ENCODE assay signal across 20 cellular contexts in genomic region chr16:4498546-4499195, GRCh38. TPM values are rescaled to one million over a fixed set of nuclear protein-coding genes. Genes with fewer than 3 reads are reported as not detected.
A peak's percentile ranks its signal among the peaks of the same experiment; 100 is the strongest.
DNase-seq lines count a peak whose midpoint lies in the region; ATAC-seq, FAIRE-seq and TF ChIP-seq lines count a peak whose summit lies in the region.
"Had no signal": no experiment of that assay in that cellular context is flagged by ENCODE, and none has a peak within 500 bp of the region (broad histone marks: within the 10 kb centered on the region; RNA-seq: fewer than 3 reads in every experiment).

No MANE protein-coding gene starts in this region.

- no peaks in the 10 kb centered on the region for H3K9me3 Mint-ChIP-seq in activated naive CD4-positive, alpha-beta T cell treated with anti-CD3 and anti-CD28 coated beads, Interleukin-2, amount 50 U/mL, for 72 hours
- H3K9me3 Mint-ChIP-seq: stimulated activated memory B cell treated with anti-CD40 and anti-IgM and Interleukin-4, amounts not matched to agents 10 μg/mL and 1 μg/mL and 100 μg/mL, for 72 hours had no signal

- dilution Hi-C loops in keratinocyte (cut with MboI; ENCODE audit: extremely low pct_ligation_motif_present, low sequenced_read_pairs), result no loop called here

- H2AFZ ChIP-seq in keratinocyte (ENCODE audit: control insufficient read depth, low read length), result no peak overlapping the region

- H3K4me1 ChIP-seq in keratinocyte (ENCODE audit: control insufficient read depth, extremely low read depth, insufficient read depth, low read length), result peaks cover 84% of the 10 kb centered on the region

- peaks cover 6 to 22% of the 10 kb centered on the region in 2 experiments for H3K36me3 ChIP-seq in keratinocyte (ENCODE audit: control insufficient read depth in 2 of 2, extremely low read depth in 1 of 2, insufficient read depth in 2 of 2, low read length in 2 of 2)
- H3K36me3 ChIP-seq: prostate gland had no signal

- peaks cover 69% of the 10 kb centered on the region for H3K79me2 ChIP-seq in keratinocyte (ENCODE audit: control insufficient read depth, insufficient read depth, low read length)

- peaks cover 15% of the 10 kb centered on the region for H4K20me1 ChIP-seq in keratinocyte (ENCODE audit: control insufficient read depth, extremely low read depth, insufficient read depth, low read length)

- no peak for DNase-seq in activated naive CD4-positive, alpha-beta T cell treated with anti-CD3 and anti-CD28 coated beads, Interleukin-2, amount 50 U/mL, for 72 hours (ENCODE audit: low spot score in 2 of 2)
- DNase-seq in activated naive CD4-positive, alpha-beta T cell (lab: John Stamatoyannopoulos, UW), result no peak
- DNase-seq in keratinocyte (ENCODE audit: low read depth, low spot score) (no peak), superior temporal gyrus (ENCODE audit: extremely low spot score) (peak; percentile 10), DMS 273 (lab: John Stamatoyannopoulos, UW; ENCODE audit: unreplicated experiment) (no peak), DMS 273 treated with DMSO at 0.1 percent for 48 hours (lab: John Stamatoyannopoulos, UW) (no peak), iPS-NIHi7 (ENCODE audit: extremely low spot score) (no peak)
- DNase-seq: activated CD4-positive, alpha-beta T cell treated with anti-CD3 and anti-CD28 coated beads, Interleukin-2, amount 50 U/mL, for 4 hours; left ventricle myocardium superior; MM.1S; NCI-H187; NCI-H510A treated with DMSO at 0.1 percent for 48 hours; spleen had no signal

- peak overlapping the region; percentile 67 for H3K4me2 ChIP-seq in keratinocyte (ENCODE audit: control insufficient read depth, extremely low read depth, insufficient read depth, low read depth, low read length)
- H3K4me2 ChIP-seq: A549 had no signal

- H3K9me1 ChIP-seq in keratinocyte (ENCODE audit: control insufficient read depth, extremely low read depth, insufficient read depth, low read length), result peaks cover 10% of the 10 kb centered on the region

- H3K36me3 Mint-ChIP-seq in activated naive CD4-positive, alpha-beta T cell treated with anti-CD3 and anti-CD28 coated beads, Interleukin-2, amount 50 U/mL, for 72 hours, result no peaks in the 10 kb centered on the region
- H3K36me3 Mint-ChIP-seq: stimulated activated memory B cell treated with anti-CD40 and anti-IgM and Interleukin-4, amounts not matched to agents 10 μg/mL and 1 μg/mL and 100 μg/mL, for 72 hours had no signal

- TF ChIP-seq CTCF in keratinocyte (optimal IDR thresholded peaks at IDR 0.05 in 1 of 3, IDR thresholded peaks at IDR 0.05 in 1 of 3, conservative IDR thresholded peaks at IDR 0.05 in 1 of 3; ENCODE audit: extremely low read depth in 1 of 3, insufficient read depth in 2 of 3, low read length in 3 of 3), result no peak

- no peak for ATAC-seq in activated naive CD4-positive, alpha-beta T cell treated with anti-CD3 and anti-CD28 coated beads, Interleukin-2, amount 50 U/mL, for 72 hours
- ATAC-seq: A549; GM12878; HepG2; left ventricle myocardium superior; stimulated activated memory B cell treated with anti-CD40 and anti-IgM and Interleukin-4, amounts not matched to agents 10 μg/mL and 1 μg/mL and 100 μg/mL, for 72 hours had no signal

- peak overlapping the region; percentile 43 for H3K9ac ChIP-seq in keratinocyte (ENCODE audit: control insufficient read depth, extremely low read depth, insufficient read depth, low read length)

- FAIRE-seq in keratinocyte (lab: Jason Lieb, UNC), result peak; percentile 86
- FAIRE-seq: A549, GM12878, HepG2 had no signal

- H3K4me3 ChIP-seq in keratinocyte (ENCODE audit: control insufficient read depth in 2 of 3, extremely low read depth in 1 of 3, insufficient read depth in 2 of 3, low read depth in 1 of 3, low read length in 3 of 3), result peak overlapping the region in 1 of 3 experiments; percentile 36
- H3K4me3 ChIP-seq: A549, GM12878, prostate gland, spleen had no signal

- H3K27ac ChIP-seq in angular gyrus (ENCODE audit: low read depth, low read length), result peak overlapping the region; percentile 68
- peak overlapping the region; percentile 82 for H3K27ac ChIP-seq in keratinocyte (ENCODE audit: control insufficient read depth, insufficient read depth, low read length)
- H3K27ac ChIP-seq: A549, prostate gland, spleen had no signal

- H3K27ac Mint-ChIP-seq in activated naive CD4-positive, alpha-beta T cell treated with anti-CD3 and anti-CD28 coated beads, Interleukin-2, amount 50 U/mL, for 72 hours, result peak overlapping the region; percentile 13 to 72
- H3K27ac Mint-ChIP-seq: stimulated activated memory B cell treated with anti-CD40 and anti-IgM and Interleukin-4, amounts not matched to agents 10 μg/mL and 1 μg/mL and 100 μg/mL, for 72 hours had no signal

- H3K27me3 ChIP-seq in keratinocyte (ENCODE audit: control insufficient read depth, extremely low read depth, insufficient read depth, low read length), result no peaks in the 10 kb centered on the region
- H3K27me3 ChIP-seq: spleen had no signal

- no peaks in the 10 kb centered on the region for H3K9me3 ChIP-seq in keratinocyte (ENCODE audit: control insufficient read depth, low read depth, low read length)
- H3K9me3 ChIP-seq: A549, prostate gland, spleen had no signal

RNA-seq across cellular contexts. Expression of gene HMOX2, which starts 22.5 kb away (rescaled TPM):
- 10 to 100 TPM; 32.5 to 56.4 TPM for total RNA-seq in activated naive CD4-positive, alpha-beta T cell treated with anti-CD3 and anti-CD28 coated beads, Interleukin-2, amount 50 U/mL, for 72 hours
- polyA plus RNA-seq in keratinocyte, result 165 to 180 TPM (median 167 TPM) in 3 replicates
- 98.5 TPM for polyA plus RNA-seq in keratinocyte (2011; ENCODE audit: low read depth)
- 174 and 210 TPM in 2 replicates for polyA plus RNA-seq in keratinocyte (2011; cell fraction: cytosol; rRNA removed)
- polyA plus RNA-seq in keratinocyte (2011; cell fraction: nucleus; rRNA removed), result 145 and 174 TPM in 2 replicates
- 83.3 and 181 TPM in 2 replicates for polyA plus RNA-seq in keratinocyte (2012; ENCODE audit: low replicate concordance)
- polyA minus RNA-seq in keratinocyte, result 128 to 183 TPM (median 160 TPM) in 3 replicates
- 90.9 TPM for polyA minus RNA-seq in keratinocyte (2011; cell fraction: cytosol; rRNA and poly(A)+ RNA removed)
- 43.6 and 56.9 TPM in 2 replicates for polyA minus RNA-seq in keratinocyte (2011; cell fraction: nucleus; rRNA and poly(A)+ RNA removed)

RNA-seq across cellular contexts. Expression of gene NMRAL1, which starts 24.2 kb away (rescaled TPM):
- 10 to 100 TPM; 30.5 to 42.8 TPM for total RNA-seq in activated naive CD4-positive, alpha-beta T cell treated with anti-CD3 and anti-CD28 coated beads, Interleukin-2, amount 50 U/mL, for 72 hours
- 39.5 to 61.6 TPM (median 48.7 TPM) in 3 replicates for polyA plus RNA-seq in keratinocyte
- polyA plus RNA-seq in keratinocyte (2011; ENCODE audit: low read depth), result 22.0 TPM
- 60.7 and 94.2 TPM in 2 replicates for polyA plus RNA-seq in keratinocyte (2011; cell fraction: cytosol; rRNA removed)
- polyA plus RNA-seq in keratinocyte (2011; cell fraction: nucleus; rRNA removed), result 60.8 and 80.8 TPM in 2 replicates
- 25.5 and 55.0 TPM in 2 replicates for polyA plus RNA-seq in keratinocyte (2012; ENCODE audit: low replicate concordance)
- 52.5 to 75.8 TPM (median 55.4 TPM) in 3 replicates for polyA minus RNA-seq in keratinocyte
- polyA minus RNA-seq in keratinocyte (2011; cell fraction: cytosol; rRNA and poly(A)+ RNA removed), result 64.5 TPM
- polyA minus RNA-seq in keratinocyte (2011; cell fraction: nucleus; rRNA and poly(A)+ RNA removed), result 18.3 and 21.3 TPM in 2 replicates

RNA-seq across cellular contexts. Expression of gene CDIP1, which starts 39.9 kb away (rescaled TPM):
- total RNA-seq in activated naive CD4-positive, alpha-beta T cell treated with anti-CD3 and anti-CD28 coated beads, Interleukin-2, amount 50 U/mL, for 72 hours, result 10 to 100 TPM; 27.5 to 32.9 TPM
- polyA plus RNA-seq in keratinocyte, result 19.8 to 39.4 TPM (median 23.1 TPM) in 3 replicates
- polyA plus RNA-seq in keratinocyte (2011; ENCODE audit: low read depth), result 14.2 TPM
- 32.0 and 47.0 TPM in 2 replicates for polyA plus RNA-seq in keratinocyte (2011; cell fraction: cytosol; rRNA removed)
- 53.3 and 59.5 TPM in 2 replicates for polyA plus RNA-seq in keratinocyte (2011; cell fraction: nucleus; rRNA removed)
- 48.9 and 50.3 TPM in 2 replicates for polyA plus RNA-seq in keratinocyte (2012; ENCODE audit: low replicate concordance)
- 22.5 to 58.5 TPM (median 24.5 TPM) in 3 replicates for polyA minus RNA-seq in keratinocyte
- 25.5 TPM for polyA minus RNA-seq in keratinocyte (2011; cell fraction: cytosol; rRNA and poly(A)+ RNA removed)
- polyA minus RNA-seq in keratinocyte (2011; cell fraction: nucleus; rRNA and poly(A)+ RNA removed), result 14.0 and 17.0 TPM in 2 replicates

RNA-seq across cellular contexts. Expression of gene C16orf96, which starts 57.5 kb away (rescaled TPM):
- under 1 TPM; 0.05 to 0.19 TPM for total RNA-seq in activated naive CD4-positive, alpha-beta T cell treated with anti-CD3 and anti-CD28 coated beads, Interleukin-2, amount 50 U/mL, for 72 hours
- not detected in 3 replicates for polyA plus RNA-seq in keratinocyte
- 0.06 TPM for polyA plus RNA-seq in keratinocyte (2011; ENCODE audit: low read depth)
- polyA plus RNA-seq in keratinocyte (2011; cell fraction: cytosol; rRNA removed), result not detected in 2 replicates
- polyA plus RNA-seq in keratinocyte (2011; cell fraction: nucleus; rRNA removed), result 0.07 TPM in 1 of 2 replicates, not detected in the other
- 0.04 TPM in 1 of 2 replicates, not detected in the other for polyA plus RNA-seq in keratinocyte (2012; ENCODE audit: low replicate concordance)
- polyA minus RNA-seq in keratinocyte, result not detected in 3 replicates
- not detected for polyA minus RNA-seq in keratinocyte (2011; cell fraction: cytosol; rRNA and poly(A)+ RNA removed)
- polyA minus RNA-seq in keratinocyte (2011; cell fraction: nucleus; rRNA and poly(A)+ RNA removed), result not detected in 2 replicates
- total RNA-seq: HepG2, SK-MEL-5 had no signal
